Comparison of ENCODE assay signal across 1 cellular context in genomic region chr14:76984297-76984696, GRCh38.
TF ChIP-seq lines count a peak whose summit lies in the region.

No MANE protein-coding gene starts in this region.

TF ChIP-seq in IMR-90, 13 proteins besides CTCF, POLR2A, EP300 and RAD21:
- TF ChIP-seq MXI1 (IDR thresholded peaks at IDR 0.05; ENCODE audit: borderline replicate concordance, low read depth, low read length), result no peak
- TF ChIP-seq RCOR1 (IDR thresholded peaks at IDR 0.05; ENCODE audit: insufficient replicate concordance, low read length), result no peak
- no peak for TF ChIP-seq NFE2L2 (IDR thresholded peaks at IDR 0.05; ENCODE audit: low read depth, low read length)
- TF ChIP-seq BHLHE40 (IDR thresholded peaks at IDR 0.05; ENCODE audit: low read depth, low read length), result no peak
- TF ChIP-seq CEBPB (IDR thresholded peaks at IDR 0.05; ENCODE audit: low read depth, low read length), result no peak
- TF ChIP-seq CHD1 (IDR thresholded peaks at IDR 0.05; ENCODE audit: low read depth, low read length), result no peak
- no peak for TF ChIP-seq RFX5 (IDR thresholded peaks at IDR 0.05; ENCODE audit: low read depth, low read length)
- no peak for TF ChIP-seq SMC3 (IDR thresholded peaks at IDR 0.05; ENCODE audit: low read depth, low read length)
- TF ChIP-seq ELK1 (IDR thresholded peaks at IDR 0.05; ENCODE audit: borderline replicate concordance, low read depth, low read length), result no peak
- TF ChIP-seq FOS (IDR thresholded peaks at IDR 0.05; ENCODE audit: low read depth, low read length), result no peak
- TF ChIP-seq MAFK (IDR thresholded peaks at IDR 0.05; ENCODE audit: low read depth, low read length), result no peak
- TF ChIP-seq USF2 (IDR thresholded peaks at IDR 0.05; ENCODE audit: low read depth, low read length), result no peak
- TF ChIP-seq MAZ (IDR thresholded peaks at IDR 0.05; ENCODE audit: borderline replicate concordance, low read depth, low read length), result no peak
